Comparison of ENCODE assay signal across 14 cellular contexts in genomic region chr14:57933363-57933762, GRCh38.
"Had no signal": no experiment of that assay in that cellular context is flagged by ENCODE, and none has a peak within 500 bp of the region (broad histone marks: within the 10 kb centered on the region; RNA-seq: fewer than 3 reads in every experiment).

No MANE protein-coding gene starts in this region.

- ATAC-seq: activated CD8-positive, alpha-beta T cell treated with anti-CD3 and anti-CD28 coated beads, Interleukin-2, amount 10 ng/mL, durations not matched to agents 7 days and 5 days; stimulated activated naive CD8-positive, alpha-beta T cell treated with anti-CD3 and anti-CD28 coated beads, Interleukin-15, amount 100 ng/mL, for 72 hours had no signal

- H3K27ac ChIP-seq: adrenal gland, cardiac muscle cell, esophagus squamous epithelium, prostate gland, right lobe of liver, upper lobe of left lung had no signal

- DNase-seq: activated B cell treated with CpG ODN at 0.5 μM for 24 hours; activated CD4-positive, alpha-beta T cell treated with anti-CD3 and anti-CD28 coated beads for 48 hours; activated CD8-positive, alpha-beta memory T cell treated with anti-CD3 and anti-CD28 coated beads, Interleukin-2, amount 50 U/mL, for 4 hours; activated CD8-positive, alpha-beta T cell treated with anti-CD3 and anti-CD28 coated beads, Interleukin-2, amount 10 ng/mL, durations not matched to agents 7 days and 5 days; activated effector memory CD4-positive, alpha-beta T cell treated with anti-CD3 and anti-CD28 coated beads, Interleukin-2, amount 50 U/mL, for 16 hours; activated T-cell treated with anti-CD3 and anti-CD28 coated beads, Interleukin-2, amount 50 U/mL, for 48 hours; esophagus squamous epithelium; foreskin fibroblast; right lobe of liver; stimulated activated naive CD8-positive, alpha-beta T cell treated with anti-CD3 and anti-CD28 coated beads, Interleukin-15, amount 100 ng/mL, for 72 hours; upper lobe of left lung had no signal

- H3K4me1 ChIP-seq: adrenal gland, esophagus squamous epithelium, prostate gland, right lobe of liver, upper lobe of left lung had no signal

- H3K36me3 ChIP-seq: adrenal gland, cardiac muscle cell, esophagus squamous epithelium, prostate gland, right lobe of liver, upper lobe of left lung had no signal

- H3K4me3 ChIP-seq: adrenal gland, cardiac muscle cell, esophagus squamous epithelium, prostate gland, right lobe of liver, upper lobe of left lung had no signal

- H3K27me3 ChIP-seq: adrenal gland, cardiac muscle cell, esophagus squamous epithelium, upper lobe of left lung had no signal

- H3K9me3 ChIP-seq: adrenal gland, esophagus squamous epithelium, prostate gland, right lobe of liver, upper lobe of left lung had no signal
